Comparison of ENCODE assay signal across 10 cellular contexts in genomic region chr19:45000665-45001064, GRCh38. TPM values are rescaled to one million over a fixed set of nuclear protein-coding genes. Genes with fewer than 3 reads are reported as not detected.
DNase-seq lines count a peak whose midpoint lies in the region; ATAC-seq and TF ChIP-seq lines count a peak whose summit lies in the region.
"Not testable (repeated sequence)": the region's sequence is repeated elsewhere in the genome, so short reads cannot be mapped to it uniquely, and the experiment has no call there.
"Had no signal": no experiment of that assay in that cellular context is flagged by ENCODE, and none has a peak within 500 bp of the region (broad histone marks: within the 10 kb centered on the region; RNA-seq: fewer than 3 reads in every experiment).

No MANE protein-coding gene starts in this region.

- H3K27ac Mint-ChIP-seq in activated CD4-positive, alpha-beta memory T cell treated with anti-CD3 and anti-CD28 coated beads, Interleukin-2, amount 10 ng/mL, durations not matched to agents 7 days and 5 days, result peak overlapping the region; percentile 56
- H3K27ac Mint-ChIP-seq in brain, result peak overlapping the region in 1 of 5 experiments; percentile 67

- not testable (repeated sequence) for H3K36me3 Mint-ChIP-seq in activated CD4-positive, alpha-beta memory T cell treated with anti-CD3 and anti-CD28 coated beads, Interleukin-2, amount 10 ng/mL, durations not matched to agents 7 days and 5 days (ENCODE audit: low read depth); brain

- POLR2A ChIA-PET in activated CD4-positive, alpha-beta memory T cell treated with anti-CD3 and anti-CD28 coated beads, Interleukin-2, amount 10 ng/mL, durations not matched to agents 7 days and 5 days (lab: Charles Lee), result interaction anchor here (0.6 to 2.6 kb wide), 12 partner anchors 12 to 1332 kb away, joined by 3 to 38 read pairs (median 4); partner anchors contain the start of genes BLOC1S3, CLASRP, CLPTM1 and GEMIN7

- H3K27me3 Mint-ChIP-seq in activated CD4-positive, alpha-beta memory T cell treated with anti-CD3 and anti-CD28 coated beads, Interleukin-2, amount 10 ng/mL, durations not matched to agents 7 days and 5 days, result not testable (repeated sequence)
- peaks cover 11% of the 10 kb centered on the region for H3K27me3 Mint-ChIP-seq in brain

- not testable (repeated sequence) for TF ChIP-seq CTCF in GM06990 (IDR thresholded peaks at IDR 0.05; ENCODE audit: insufficient read depth, low read length, poor library complexity, severe bottlenecking); OCI-LY1 (IDR thresholded peaks at IDR 0.05; ENCODE audit: low read length); brain (conservative IDR thresholded peaks at IDR 0.05); fibroblast of pulmonary artery (IDR thresholded peaks at IDR 0.05; ENCODE audit: low read length, missing control alignments); retinal pigment epithelial cell (conservative IDR thresholded peaks at IDR 0.05; ENCODE audit: low read depth, low read length); upper lobe of left lung (IDR thresholded peaks at IDR 0.05)

- H3K4me2 ChIP-seq in OCI-LY1 (ENCODE audit: low read length) (peak overlapping the region; percentile 67), mesenchymal stem cell (ENCODE audit: low read length, poor library complexity, severe bottlenecking) (peak overlapping the region; percentile 78)

- H3K79me1 ChIP-seq in mesenchymal stem cell (replicated peaks; ENCODE audit: low read length, poor library complexity, severe bottlenecking), result not testable (repeated sequence)

- TF ChIP-seq POLR2A in upper lobe of left lung (IDR thresholded peaks at IDR 0.05), result not testable (repeated sequence)

- H3K4me1 Mint-ChIP-seq in activated CD4-positive, alpha-beta memory T cell treated with anti-CD3 and anti-CD28 coated beads, Interleukin-2, amount 10 ng/mL, durations not matched to agents 7 days and 5 days, result peaks cover 23% of the 10 kb centered on the region
- H3K4me1 Mint-ChIP-seq in brain, result peaks cover 11% of the 10 kb centered on the region

- H3K79me2 ChIP-seq in OCI-LY1 (ENCODE audit: insufficient read depth, low read length), result not testable (repeated sequence)

- peak overlapping the region; percentile 54 for H3K4me3 ChIP-seq in GM06990 (replicated peaks; ENCODE audit: low read depth, low read length)
- H3K4me3 ChIP-seq in OCI-LY1 (ENCODE audit: low read depth, low read length, poor library complexity, severe bottlenecking), result peak overlapping the region; percentile 54
- peak overlapping the region; percentile 37 for H3K4me3 ChIP-seq in fibroblast of pulmonary artery (replicated peaks; ENCODE audit: low read depth, low read length)
- H3K4me3 ChIP-seq in mesenchymal stem cell (ENCODE audit: insufficient read depth in 1 of 2, low read depth in 1 of 2, low read length in 2 of 2), result peak overlapping the region; percentile 40 to 75
- peak overlapping the region; percentile 52 for H3K4me3 ChIP-seq in retinal pigment epithelial cell (ENCODE audit: low read length)
- H3K4me3 ChIP-seq in upper lobe of left lung, result peak overlapping the region in 3 of 4 donors; percentile 69 to 84 (median 82)

- not testable (repeated sequence) for H3K14ac ChIP-seq in mesenchymal stem cell (ENCODE audit: low read length in 2 of 2)

- H3K27me3 ChIP-seq in GM06990 (replicated peaks; ENCODE audit: control insufficient read depth, insufficient read depth, low read length); OCI-LY1 (ENCODE audit: insufficient read depth, low read length); mesenchymal stem cell (ENCODE audit: control insufficient read depth in 1 of 2, insufficient read depth in 1 of 2, low read length in 2 of 2); upper lobe of left lung: not testable (repeated sequence)

- H3K4me1 ChIP-seq in OCI-LY1 (ENCODE audit: insufficient read depth, low read length, severe bottlenecking) (peaks cover 62% of the 10 kb centered on the region), upper lobe of left lung (peaks cover 8 to 15% (median 11%) of the 10 kb centered on the region in 4 donors)
- not testable (repeated sequence) for H3K4me1 ChIP-seq in mesenchymal stem cell (ENCODE audit: control insufficient read depth, insufficient read depth, low read depth, low read length)

- H3K4me3 Mint-ChIP-seq in activated CD4-positive, alpha-beta memory T cell treated with anti-CD3 and anti-CD28 coated beads, Interleukin-2, amount 10 ng/mL, durations not matched to agents 7 days and 5 days, result peak overlapping the region; percentile 52
- peak overlapping the region; percentile 47 to 80 (median 71) for H3K4me3 Mint-ChIP-seq in brain

- not testable (repeated sequence) for DNase-seq in GM06990 (ENCODE audit: extremely low read depth, insufficient read length); activated CD4-positive, alpha-beta memory T cell treated with anti-CD3 and anti-CD28 coated beads, Interleukin-2, amount 10 ng/mL, durations not matched to agents 7 days and 5 days; fibroblast of pulmonary artery (ENCODE audit: low read depth); mesenchymal stem cell; retinal pigment epithelial cell (ENCODE audit: low read depth); upper lobe of left lung

- H3K9me2 ChIP-seq in OCI-LY1 (ENCODE audit: low read depth, low read length), result not testable (repeated sequence)

- 85% methylated on average over 19 of the region's 19 CpGs for WGBS in mesenchymal stem cell
- 73 to 76% methylated on average over 19 of the region's 19 CpGs for WGBS in upper lobe of left lung, 2 donors

- peak overlapping the region; percentile 83 for H4K8ac ChIP-seq in mesenchymal stem cell (ENCODE audit: low read length)

- ATAC-seq in upper lobe of left lung (ENCODE audit: low FRiP score in 2 of 2), result not testable (repeated sequence)

- peak overlapping the region; percentile 93 for H3K27ac ChIP-seq in OCI-LY1 (ENCODE audit: low read depth, low read length, poor library complexity, severe bottlenecking)
- not testable (repeated sequence) for H3K27ac ChIP-seq in mesenchymal stem cell (ENCODE audit: low read length, poor library complexity, severe bottlenecking)
- peak overlapping the region; percentile 48 to 100 (median 98) for H3K27ac ChIP-seq in upper lobe of left lung

- not testable (repeated sequence) for H2BK15ac ChIP-seq in mesenchymal stem cell (ENCODE audit: low read depth, poor library complexity, severe bottlenecking)

- H3K23ac ChIP-seq in mesenchymal stem cell (ENCODE audit: low read length in 2 of 2), result not testable (repeated sequence)

- CTCF ChIA-PET in activated CD4-positive, alpha-beta memory T cell treated with anti-CD3 and anti-CD28 coated beads, Interleukin-2, amount 10 ng/mL, durations not matched to agents 7 days and 5 days (lab: Charles Lee), result interaction anchor here (0.6 to 1.2 kb wide), 2 partner anchors 11 to 352 kb away, joined by 3 to 5 read pairs; no protein-coding TSS in a partner anchor

- peak overlapping the region in 1 of 2 experiments; percentile 85 for H2BK12ac ChIP-seq in mesenchymal stem cell (ENCODE audit: low read length in 2 of 2)

- not testable (repeated sequence) for H2AK5ac ChIP-seq in mesenchymal stem cell (ENCODE audit: low read length, severe bottlenecking)

- peak overlapping the region; percentile 14 to 93 for H3K18ac ChIP-seq in mesenchymal stem cell (ENCODE audit: low read depth in 1 of 2, low read length in 2 of 2)

- H3F3A ChIP-seq in OCI-LY1 (ENCODE audit: insufficient read depth, low read length), result not testable (repeated sequence)

- H3K9ac ChIP-seq in OCI-LY1 (ENCODE audit: low read length) (peak overlapping the region; percentile 55), mesenchymal stem cell (ENCODE audit: low read length) (peak overlapping the region; percentile 83)

- not testable (repeated sequence) for H4K20me1 ChIP-seq in OCI-LY1 (ENCODE audit: insufficient read depth, low read length)

- peak overlapping the region; percentile 2 for H4K91ac ChIP-seq in mesenchymal stem cell (ENCODE audit: low read length)

- peak overlapping the region in 1 of 2 experiments; percentile 81 for H3K4ac ChIP-seq in mesenchymal stem cell (ENCODE audit: low read depth in 1 of 2, low read length in 2 of 2)

- H2BK5ac ChIP-seq in mesenchymal stem cell (ENCODE audit: low read depth, low read length, poor library complexity, severe bottlenecking), result not testable (repeated sequence)

- not testable (repeated sequence) for TF ChIP-seq EP300 in upper lobe of left lung (IDR thresholded peaks at IDR 0.05)

- H3K9me3 Mint-ChIP-seq in activated CD4-positive, alpha-beta memory T cell treated with anti-CD3 and anti-CD28 coated beads, Interleukin-2, amount 10 ng/mL, durations not matched to agents 7 days and 5 days; brain: not testable (repeated sequence)

- not testable (repeated sequence) for H2AFZ ChIP-seq in OCI-LY1 (ENCODE audit: low read length)
- peak overlapping the region; percentile 77 for H2AFZ ChIP-seq in mesenchymal stem cell (ENCODE audit: low read depth, low read length)

- peak overlapping the region; percentile 39 for H2BK120ac ChIP-seq in mesenchymal stem cell (ENCODE audit: low read depth, low read length)

- not testable (repeated sequence) for H3K9me3 ChIP-seq in OCI-LY1 (ENCODE audit: low read length); mesenchymal stem cell (ENCODE audit: control insufficient read depth, low read length); upper lobe of left lung

- H3K36me3 ChIP-seq in GM06990 (ENCODE audit: control insufficient read depth, insufficient read depth, low read length); upper lobe of left lung: not testable (repeated sequence)
- H3K36me3 ChIP-seq in OCI-LY1 (ENCODE audit: insufficient read depth, low read length) (peaks cover 14% of the 10 kb centered on the region; the same call in 1 of the 2 replicates), mesenchymal stem cell (ENCODE audit: control insufficient read depth in 1 of 2, insufficient read depth in 2 of 2, low read depth in 1 of 2, low read length in 2 of 2) (peaks cover 7 to 15% of the 10 kb centered on the region in 2 experiments)

RNA-seq across cellular contexts. Expression of gene RELB, which starts 0.6 kb away (rescaled TPM):
- total RNA-seq in activated CD4-positive, alpha-beta memory T cell treated with anti-CD3 and anti-CD28 coated beads, Interleukin-2, amount 10 ng/mL, durations not matched to agents 7 days and 5 days, result 10 to 100 TPM; 32.6 to 33.5 TPM
- 1.8 TPM for polyA plus RNA-seq in brain (ENCODE audit: insufficient read depth, low read depth, low replicate concordance)
- polyA plus RNA-seq in mesenchymal stem cell (2013, experiment 1 of 2), result 9.8 TPM
- polyA plus RNA-seq in mesenchymal stem cell (2013, experiment 2 of 2), result 9.6 TPM
- 10 to 100 TPM in 3 of 6 donors, 1 to 10 TPM in 3; 4.0 to 31.1 (median 18.1) TPM for total RNA-seq in upper lobe of left lung

RNA-seq across cellular contexts. Expression of gene CLASRP, which starts 38.2 kb away (rescaled TPM):
- total RNA-seq in activated CD4-positive, alpha-beta memory T cell treated with anti-CD3 and anti-CD28 coated beads, Interleukin-2, amount 10 ng/mL, durations not matched to agents 7 days and 5 days, result 10 to 100 TPM; 84.3 to 88.0 TPM
- 23.6 TPM for polyA plus RNA-seq in brain (ENCODE audit: insufficient read depth, low read depth, low replicate concordance)
- polyA plus RNA-seq in mesenchymal stem cell (2013, experiment 1 of 2), result 22.8 TPM
- 21.7 TPM for polyA plus RNA-seq in mesenchymal stem cell (2013, experiment 2 of 2)
- 100 to 1,000 TPM in 1 of 6 donors, 10 to 100 TPM in 5; 38.0 to 295 (median 71.6) TPM for total RNA-seq in upper lobe of left lung

RNA-seq across cellular contexts. Expression of gene CLPTM1, which starts 45.5 kb away (rescaled TPM):
- 10 to 100 TPM; 66.9 to 68.6 TPM for total RNA-seq in activated CD4-positive, alpha-beta memory T cell treated with anti-CD3 and anti-CD28 coated beads, Interleukin-2, amount 10 ng/mL, durations not matched to agents 7 days and 5 days
- 141 TPM for polyA plus RNA-seq in brain (ENCODE audit: insufficient read depth, low read depth, low replicate concordance)
- polyA plus RNA-seq in mesenchymal stem cell (2013, experiment 1 of 2), result 97.6 TPM
- polyA plus RNA-seq in mesenchymal stem cell (2013, experiment 2 of 2), result 93.9 TPM
- 100 to 1,000 TPM in 3 of 6 donors, 10 to 100 TPM in 3; 53.4 to 139 (median 99.6) TPM for total RNA-seq in upper lobe of left lung

RNA-seq across cellular contexts. Expression of gene APOC2, which starts 54.8 kb away (rescaled TPM):
- not detected for total RNA-seq in activated CD4-positive, alpha-beta memory T cell treated with anti-CD3 and anti-CD28 coated beads, Interleukin-2, amount 10 ng/mL, durations not matched to agents 7 days and 5 days
- polyA plus RNA-seq in brain (ENCODE audit: insufficient read depth, low read depth, low replicate concordance), result 19.3 TPM
- polyA plus RNA-seq in mesenchymal stem cell (2013, experiment 1 of 2), result not detected
- not detected for polyA plus RNA-seq in mesenchymal stem cell (2013, experiment 2 of 2)
- 10 to 100 TPM in 5 of 6 donors, under 1 TPM in 1; 0.98 to 50.0 (median 22.8) TPM for total RNA-seq in upper lobe of left lung
- total RNA-seq: dermis blood vessel endothelial cell, mononuclear cell had no signal

RNA-seq across cellular contexts. Expression of gene APOC4, which starts 58.6 kb away (rescaled TPM):
- not detected for total RNA-seq in activated CD4-positive, alpha-beta memory T cell treated with anti-CD3 and anti-CD28 coated beads, Interleukin-2, amount 10 ng/mL, durations not matched to agents 7 days and 5 days
- not detected for polyA plus RNA-seq in brain (ENCODE audit: insufficient read depth, low read depth, low replicate concordance)
- not detected for polyA plus RNA-seq in mesenchymal stem cell (2013, experiment 1 of 2)
- polyA plus RNA-seq in mesenchymal stem cell (2013, experiment 2 of 2), result not detected
- 1 to 10 TPM in 1 of 6 donors, under 1 TPM in 1, not detected in 4; 0.49 to 2.7 TPM for total RNA-seq in upper lobe of left lung
- total RNA-seq: dermis blood vessel endothelial cell, mononuclear cell had no signal
